ENCODE assay signal across 23 cellular contexts in the genomic region with DNA sequence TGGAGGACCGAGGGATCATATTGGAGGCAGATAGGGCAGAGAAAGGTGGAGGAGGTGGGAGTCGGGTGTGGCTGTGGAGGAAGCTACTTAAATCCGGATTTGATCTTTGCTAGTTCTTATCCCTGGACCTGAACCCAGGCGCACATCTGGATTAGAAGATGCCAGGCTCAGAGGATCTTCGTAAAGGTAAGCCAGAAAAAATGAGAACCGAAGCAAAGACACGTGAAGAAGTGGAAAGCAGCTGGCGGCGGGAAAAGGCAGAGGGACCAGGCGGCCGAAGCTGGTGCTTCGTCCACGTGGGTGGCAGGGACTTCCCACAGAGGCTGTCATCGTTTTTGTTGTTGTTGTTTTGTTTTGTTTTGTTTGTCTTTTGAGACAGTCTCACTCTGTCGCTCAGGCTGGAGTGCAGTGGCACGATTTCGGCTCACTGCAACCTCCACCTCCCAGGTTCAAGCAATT. TPM values are rescaled to one million over a fixed set of nuclear protein-coding genes. Genes with fewer than 3 reads are reported as not detected.
DNase-seq lines count a peak whose midpoint lies in the region; ATAC-seq, FAIRE-seq and TF ChIP-seq lines count a peak whose summit lies in the region.
"Had no signal": no experiment of that assay in that cellular context is flagged by ENCODE, and none has a peak within 500 bp of the region (broad histone marks: within the 10 kb centered on the region; RNA-seq: fewer than 3 reads in every experiment).

A gene with protein sequence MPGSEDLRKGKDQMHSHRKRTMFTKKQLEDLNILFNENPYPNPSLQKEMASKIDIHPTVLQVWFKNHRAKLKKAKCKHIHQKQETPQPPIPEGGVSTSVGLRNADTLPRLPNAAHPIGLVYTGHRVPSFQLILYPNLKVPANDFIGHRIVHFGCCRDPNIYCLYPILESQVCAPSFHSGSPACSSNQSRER (plus strand): TSS at position 51 of the 459 bp plus-strand sequence. CDS start 108 bp downstream, at position 159.

- CTCF ChIA-PET in Caco-2 (lab: Charles Lee) = interaction anchor here (0.9 kb wide), 1 partner anchor 46 kb away, joined by 3 read pairs; no protein-coding TSS in a partner anchor
- CTCF ChIA-PET in WTC11 (lab: Charles Lee) = no interaction called here

- H3K36me3 Mint-ChIP-seq in Caco-2 (ENCODE audit: insufficient read depth, unreplicated experiment) = no peaks in the 10 kb centered on the region
- no peaks in the 10 kb centered on the region for H3K36me3 Mint-ChIP-seq in WTC11
- no peaks in the 10 kb centered on the region for H3K36me3 Mint-ChIP-seq in neural crest cell (ENCODE audit: low read depth)
- no peaks in the 10 kb centered on the region for H3K36me3 Mint-ChIP-seq in stimulated activated naive B cell treated with anti-CD40 and anti-IgM and Interleukin-4, amounts not matched to agents 10 μg/mL and 1 μg/mL and 100 μg/mL, for 72 hours
- H3K36me3 Mint-ChIP-seq: CD8-positive, alpha-beta T cell had no signal

- intact Hi-C loops in Caco-2 (cut with micrococcal nuclease; ENCODE audit: unreplicated experiment) = no loop called here

- no TSS peak for BruUV-seq in Caco-2 (replicated peaks; lab: Mats Ljungman, UMichigan)

- no peaks in the 10 kb centered on the region for H3K4me1 ChIP-seq in Caco-2
- H3K4me1 ChIP-seq: BLaER1 had no signal

- H3K27me3 Mint-ChIP-seq in Caco-2 (ENCODE audit: insufficient read depth, unreplicated experiment) (no peaks in the 10 kb centered on the region), WTC11 (ENCODE audit: low read depth) (no peaks in the 10 kb centered on the region; the same call in 1 of the 2 replicates), neural crest cell (ENCODE audit: low read depth) (no peaks in the 10 kb centered on the region)
- peaks cover 0 to 5% of the 10 kb centered on the region in 2 donors for H3K27me3 Mint-ChIP-seq in stimulated activated naive B cell treated with anti-CD40 and anti-IgM and Interleukin-4, amounts not matched to agents 10 μg/mL and 1 μg/mL and 100 μg/mL, for 72 hours
- H3K27me3 Mint-ChIP-seq: B cell; CD4-positive, CD25-positive, alpha-beta regulatory T cell had no signal

- no peaks in the 10 kb centered on the region for H3K27me3 ChIP-seq in Caco-2 (replicated peaks; ENCODE audit: control insufficient read depth, insufficient read depth, low read length)
- H3K27me3 ChIP-seq: BLaER1 had no signal

- ATAC-seq in WTC11 (no peak), GM21528 (IDR thresholded peaks at IDR 0.05; ENCODE audit: low FRiP score, unreplicated experiment) (no peak)
- no peak for ATAC-seq in stimulated activated naive B cell treated with anti-CD40 and anti-IgM and Interleukin-4, amounts not matched to agents 10 μg/mL and 1 μg/mL and 100 μg/mL, for 72 hours (replicated peaks)
- ATAC-seq: CD8-positive, alpha-beta T cell had no signal

- peaks cover 16% of the 10 kb centered on the region for H3K9me3 ChIP-seq in Caco-2
- H3K9me3 ChIP-seq: BLaER1 had no signal

- H3K9me3 Mint-ChIP-seq in Caco-2 (ENCODE audit: unreplicated experiment) = peaks cover 19% of the 10 kb centered on the region
- no peaks in the 10 kb centered on the region for H3K9me3 Mint-ChIP-seq in WTC11
- H3K9me3 Mint-ChIP-seq in neural crest cell = no peaks in the 10 kb centered on the region
- peaks cover 0 to 6% of the 10 kb centered on the region in 2 donors for H3K9me3 Mint-ChIP-seq in stimulated activated naive B cell treated with anti-CD40 and anti-IgM and Interleukin-4, amounts not matched to agents 10 μg/mL and 1 μg/mL and 100 μg/mL, for 72 hours

- POLR2A ChIA-PET in Caco-2 (lab: Charles Lee) = interaction anchor here (0.6 kb wide), 1 partner anchor 11 kb away, joined by 4 read pairs; no protein-coding TSS in a partner anchor
- POLR2A ChIA-PET in WTC11 (lab: Charles Lee) = no interaction called here

- DNase-seq in Caco-2 (no peak), WTC11 (ENCODE audit: low spot score) (no peak), neural crest cell (ENCODE audit: low read depth, low spot score) (no peak), NCI-H1694 treated with DMSO at 0.1 percent for 48 hours (lab: John Stamatoyannopoulos, UW) (no peak), RCC 7860 (ENCODE audit: low spot score) (no peak)
- no peak for DNase-seq in stimulated activated naive B cell treated with anti-CD40 and anti-IgM and Interleukin-4, amounts not matched to agents 10 μg/mL and 1 μg/mL and 100 μg/mL, for 72 hours
- DNase-seq: CD4-positive, CD25-positive, alpha-beta regulatory T cell; CD8-positive, alpha-beta T cell; DMS 273 treated with DMSO at 0.1 percent for 48 hours; DMS79 treated with DMSO at 0.1 percent for 48 hours; GF-D8; GM23248; HCEC 1CT had no signal

- H3K36me3 ChIP-seq in Caco-2 (ENCODE audit: control insufficient read depth, insufficient read depth, low read length) = no peaks in the 10 kb centered on the region
- H3K36me3 ChIP-seq: BLaER1 had no signal

- H3K27ac Mint-ChIP-seq in Caco-2 (ENCODE audit: unreplicated experiment) = peak within 1 kb of the TSS; percentile 49
- H3K27ac Mint-ChIP-seq in WTC11 = peak within 1 kb of the TSS; percentile 68
- peak within 1 kb of the TSS; percentile 43 for H3K27ac Mint-ChIP-seq in neural crest cell (ENCODE audit: unreplicated experiment)
- H3K27ac Mint-ChIP-seq in stimulated activated naive B cell treated with anti-CD40 and anti-IgM and Interleukin-4, amounts not matched to agents 10 μg/mL and 1 μg/mL and 100 μg/mL, for 72 hours = peak within 1 kb of the TSS; percentile 27
- H3K27ac Mint-ChIP-seq: B cell; CD4-positive, CD25-positive, alpha-beta regulatory T cell; CD8-positive, alpha-beta T cell had no signal

- no peak within 1 kb of the TSS for H3K4me3 ChIP-seq in Caco-2 (ENCODE audit: low read depth, low read length)
- H3K4me3 ChIP-seq: BLaER1, GM23248 had no signal

- no peak for FAIRE-seq in RCC 7860 (lab: Jason Lieb, UNC)
- FAIRE-seq: A204.1, D721Med, GM12891, GM18507, H54 had no signal

- H3K4me3 Mint-ChIP-seq in Caco-2 (ENCODE audit: unreplicated experiment) (no peak within 1 kb of the TSS), WTC11 (no peak within 1 kb of the TSS), neural crest cell (no peak within 1 kb of the TSS)
- no peak within 1 kb of the TSS for H3K4me3 Mint-ChIP-seq in stimulated activated naive B cell treated with anti-CD40 and anti-IgM and Interleukin-4, amounts not matched to agents 10 μg/mL and 1 μg/mL and 100 μg/mL, for 72 hours
- H3K4me3 Mint-ChIP-seq: B cell; CD4-positive, CD25-positive, alpha-beta regulatory T cell; CD8-positive, alpha-beta T cell had no signal

- TF ChIP-seq CTCF in Caco-2 (IDR thresholded peaks at IDR 0.05; ENCODE audit: insufficient read depth in 1 of 2, low read depth in 1 of 2, low read length in 1 of 2, severe bottlenecking in 1 of 2, unreplicated experiment in 1 of 2) (no peak), WTC11 (IDR thresholded peaks at IDR 0.05) (no peak), neural crest cell (conservative IDR thresholded peaks at IDR 0.05) (no peak)

- H3K4me1 Mint-ChIP-seq in Caco-2 (ENCODE audit: low read depth, unreplicated experiment) (no peaks in the 10 kb centered on the region), WTC11 (peaks cover 7% of the 10 kb centered on the region), neural crest cell (no peaks in the 10 kb centered on the region)
- H3K4me1 Mint-ChIP-seq in stimulated activated naive B cell treated with anti-CD40 and anti-IgM and Interleukin-4, amounts not matched to agents 10 μg/mL and 1 μg/mL and 100 μg/mL, for 72 hours = no peaks in the 10 kb centered on the region
- H3K4me1 Mint-ChIP-seq: B cell; CD4-positive, CD25-positive, alpha-beta regulatory T cell had no signal

TF ChIP-seq in WTC11, 78 proteins besides CTCF, POLR2A, EP300 and RAD21 (continues in another document):
- TF ChIP-seq EMX1 (CRISPR knock-in tag; IDR thresholded peaks at IDR 0.05) = no peak
- TF ChIP-seq GABPB1 (CRISPR knock-in tag; IDR thresholded peaks at IDR 0.05) = no peak
- TF ChIP-seq, protein P1, sequence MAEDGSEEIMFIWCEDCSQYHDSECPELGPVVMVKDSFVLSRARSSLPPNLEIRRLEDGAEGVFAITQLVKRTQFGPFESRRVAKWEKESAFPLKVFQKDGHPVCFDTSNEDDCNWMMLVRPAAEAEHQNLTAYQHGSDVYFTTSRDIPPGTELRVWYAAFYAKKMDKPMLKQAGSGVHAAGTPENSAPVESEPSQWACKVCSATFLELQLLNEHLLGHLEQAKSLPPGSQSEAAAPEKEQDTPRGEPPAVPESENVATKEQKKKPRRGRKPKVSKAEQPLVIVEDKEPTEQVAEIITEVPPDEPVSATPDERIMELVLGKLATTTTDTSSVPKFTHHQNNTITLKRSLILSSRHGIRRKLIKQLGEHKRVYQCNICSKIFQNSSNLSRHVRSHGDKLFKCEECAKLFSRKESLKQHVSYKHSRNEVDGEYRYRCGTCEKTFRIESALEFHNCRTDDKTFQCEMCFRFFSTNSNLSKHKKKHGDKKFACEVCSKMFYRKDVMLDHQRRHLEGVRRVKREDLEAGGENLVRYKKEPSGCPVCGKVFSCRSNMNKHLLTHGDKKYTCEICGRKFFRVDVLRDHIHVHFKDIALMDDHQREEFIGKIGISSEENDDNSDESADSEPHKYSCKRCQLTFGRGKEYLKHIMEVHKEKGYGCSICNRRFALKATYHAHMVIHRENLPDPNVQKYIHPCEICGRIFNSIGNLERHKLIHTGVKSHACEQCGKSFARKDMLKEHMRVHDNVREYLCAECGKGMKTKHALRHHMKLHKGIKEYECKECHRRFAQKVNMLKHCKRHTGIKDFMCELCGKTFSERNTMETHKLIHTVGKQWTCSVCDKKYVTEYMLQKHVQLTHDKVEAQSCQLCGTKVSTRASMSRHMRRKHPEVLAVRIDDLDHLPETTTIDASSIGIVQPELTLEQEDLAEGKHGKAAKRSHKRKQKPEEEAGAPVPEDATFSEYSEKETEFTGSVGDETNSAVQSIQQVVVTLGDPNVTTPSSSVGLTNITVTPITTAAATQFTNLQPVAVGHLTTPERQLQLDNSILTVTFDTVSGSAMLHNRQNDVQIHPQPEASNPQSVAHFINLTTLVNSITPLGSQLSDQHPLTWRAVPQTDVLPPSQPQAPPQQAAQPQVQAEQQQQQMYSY (CRISPR knock-in tag; IDR thresholded peaks at IDR 0.05) = no peak
- TF ChIP-seq CREM (CRISPR knock-in tag; IDR thresholded peaks at IDR 0.05) = no peak
- TF ChIP-seq, protein P2, sequence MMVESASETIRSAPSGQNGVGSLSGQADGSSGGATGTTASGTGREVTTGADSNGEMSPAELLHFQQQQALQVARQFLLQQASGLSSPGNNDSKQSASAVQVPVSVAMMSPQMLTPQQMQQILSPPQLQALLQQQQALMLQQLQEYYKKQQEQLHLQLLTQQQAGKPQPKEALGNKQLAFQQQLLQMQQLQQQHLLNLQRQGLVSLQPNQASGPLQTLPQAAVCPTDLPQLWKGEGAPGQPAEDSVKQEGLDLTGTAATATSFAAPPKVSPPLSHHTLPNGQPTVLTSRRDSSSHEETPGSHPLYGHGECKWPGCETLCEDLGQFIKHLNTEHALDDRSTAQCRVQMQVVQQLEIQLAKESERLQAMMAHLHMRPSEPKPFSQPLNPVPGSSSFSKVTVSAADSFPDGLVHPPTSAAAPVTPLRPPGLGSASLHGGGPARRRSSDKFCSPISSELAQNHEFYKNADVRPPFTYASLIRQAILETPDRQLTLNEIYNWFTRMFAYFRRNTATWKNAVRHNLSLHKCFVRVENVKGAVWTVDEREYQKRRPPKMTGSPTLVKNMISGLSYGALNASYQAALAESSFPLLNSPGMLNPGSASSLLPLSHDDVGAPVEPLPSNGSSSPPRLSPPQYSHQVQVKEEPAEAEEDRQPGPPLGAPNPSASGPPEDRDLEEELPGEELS (CRISPR knock-in tag; IDR thresholded peaks at IDR 0.05) = no peak

RNA-seq across cellular contexts. Expression of the gene that starts here (rescaled TPM):
- not detected in 2 replicates for total RNA-seq in Caco-2 (2022)
- total RNA-seq in WTC11 (2021) = not detected in 3 replicates
- total RNA-seq in neural crest cell = not detected in 2 replicates
- total RNA-seq: B cell; CD4-positive, CD25-positive, alpha-beta regulatory T cell; CD8-positive, alpha-beta T cell; Daoy; G401; GM23248 had no signal
